ENCODE assay signal across 8 cellular contexts in the genomic region with DNA sequence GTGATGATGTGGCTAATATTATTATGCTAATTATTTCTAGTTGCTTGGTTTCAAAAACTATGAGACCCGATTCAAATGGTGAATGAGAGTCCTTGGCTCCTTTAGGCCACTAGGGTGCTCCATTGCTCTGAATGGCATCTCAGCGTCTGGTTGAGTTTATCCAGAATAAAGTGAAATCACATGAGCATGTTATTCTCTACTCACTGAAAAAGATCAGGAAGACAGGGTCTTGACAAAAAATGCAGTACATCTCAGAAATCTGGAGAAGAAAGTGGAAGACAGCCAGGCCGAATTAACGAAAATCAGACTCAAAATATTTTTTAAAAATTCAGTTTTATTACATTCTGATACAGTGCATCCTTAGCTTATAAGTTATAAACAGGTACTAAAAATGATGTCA.
DNase-seq lines count a peak whose midpoint lies in the region; ATAC-seq, FAIRE-seq and TF ChIP-seq lines count a peak whose summit lies in the region.

No MANE protein-coding gene starts in this region.

- H3K4me1 Mint-ChIP-seq in activated CD4-positive, alpha-beta T cell treated with anti-CD3 and anti-CD28 coated beads, Interleukin-2, amount 10 ng/mL, durations not matched to agents 24 days and 14 days, result no peaks in the 10 kb centered on the region
- H3K4me1 Mint-ChIP-seq in activated CD4-positive, alpha-beta T cell treated with anti-CD3 and anti-CD28 coated beads, Interleukin-2, amount 10 ng/mL, durations not matched to agents 7 days and 5 days, result no peaks in the 10 kb centered on the region
- H3K4me1 Mint-ChIP-seq in endothelial cell (ENCODE audit: unreplicated experiment), result no peaks in the 10 kb centered on the region

- no peaks in the 10 kb centered on the region for H3K9me3 Mint-ChIP-seq in activated CD4-positive, alpha-beta T cell treated with anti-CD3 and anti-CD28 coated beads, Interleukin-2, amount 10 ng/mL, durations not matched to agents 24 days and 14 days
- no peaks in the 10 kb centered on the region for H3K9me3 Mint-ChIP-seq in activated CD4-positive, alpha-beta T cell treated with anti-CD3 and anti-CD28 coated beads, Interleukin-2, amount 10 ng/mL, durations not matched to agents 7 days and 5 days
- no peaks in the 10 kb centered on the region for H3K9me3 Mint-ChIP-seq in endothelial cell (ENCODE audit: unreplicated experiment)

- H3K9me3 ChIP-seq in mucosa of descending colon, result no peaks in the 10 kb centered on the region

- H3K4me3 Mint-ChIP-seq in activated CD4-positive, alpha-beta T cell treated with anti-CD3 and anti-CD28 coated beads, Interleukin-2, amount 10 ng/mL, durations not matched to agents 24 days and 14 days, result no peak overlapping the region
- H3K4me3 Mint-ChIP-seq in activated CD4-positive, alpha-beta T cell treated with anti-CD3 and anti-CD28 coated beads, Interleukin-2, amount 10 ng/mL, durations not matched to agents 7 days and 5 days, result no peak overlapping the region
- H3K4me3 Mint-ChIP-seq in endothelial cell (ENCODE audit: unreplicated experiment), result no peak overlapping the region

- CTCF ChIA-PET in activated CD4-positive, alpha-beta T cell treated with anti-CD3 and anti-CD28 coated beads, Interleukin-2, amount 10 ng/mL, durations not matched to agents 7 days and 5 days (lab: Charles Lee), result no interaction called here

- intact Hi-C loops in activated CD4-positive, alpha-beta T cell treated with anti-CD3 and anti-CD28 coated beads, Interleukin-2, amount 10 ng/mL, durations not matched to agents 24 days and 14 days (cut with micrococcal nuclease), result loop anchor here (10.0 kb wide), 1 partner anchor 649 kb away; no protein-coding TSS in a partner anchor
- intact Hi-C loops in mucosa of descending colon (cut with DNase I, micrococcal nuclease), result loop anchor here in 1 of 2 donors (5.0 kb wide), 2 partner anchors 637 to 962 kb away; no protein-coding TSS in a partner anchor

- no peak for TF ChIP-seq POLR2A in GM12892 (IDR thresholded peaks at IDR 0.05; ENCODE audit: low read depth, low read length)

- H3K36me3 Mint-ChIP-seq in activated CD4-positive, alpha-beta T cell treated with anti-CD3 and anti-CD28 coated beads, Interleukin-2, amount 10 ng/mL, durations not matched to agents 24 days and 14 days (ENCODE audit: low read depth), result no peaks in the 10 kb centered on the region
- H3K36me3 Mint-ChIP-seq in activated CD4-positive, alpha-beta T cell treated with anti-CD3 and anti-CD28 coated beads, Interleukin-2, amount 10 ng/mL, durations not matched to agents 7 days and 5 days (ENCODE audit: low read depth), result no peaks in the 10 kb centered on the region
- H3K36me3 Mint-ChIP-seq in endothelial cell (ENCODE audit: low read depth, unreplicated experiment), result peaks cover 8% of the 10 kb centered on the region

- no peaks in the 10 kb centered on the region for H3K36me3 ChIP-seq in mucosa of descending colon (ENCODE audit: low read depth)

- H3K27ac Mint-ChIP-seq in activated CD4-positive, alpha-beta T cell treated with anti-CD3 and anti-CD28 coated beads, Interleukin-2, amount 10 ng/mL, durations not matched to agents 24 days and 14 days, result no peak overlapping the region
- no peak overlapping the region for H3K27ac Mint-ChIP-seq in activated CD4-positive, alpha-beta T cell treated with anti-CD3 and anti-CD28 coated beads, Interleukin-2, amount 10 ng/mL, durations not matched to agents 7 days and 5 days
- H3K27ac Mint-ChIP-seq in endothelial cell (ENCODE audit: unreplicated experiment), result no peak overlapping the region

- H3K4me1 ChIP-seq in mucosa of descending colon (ENCODE audit: low read depth), result no peaks in the 10 kb centered on the region

- no peak overlapping the region for H3K4me3 ChIP-seq in HL-60 (replicated peaks; ENCODE audit: insufficient read depth, low read length)
- H3K4me3 ChIP-seq in mucosa of descending colon, result no peak overlapping the region

- POLR2A ChIA-PET in activated CD4-positive, alpha-beta T cell treated with anti-CD3 and anti-CD28 coated beads, Interleukin-2, amount 10 ng/mL, durations not matched to agents 7 days and 5 days (lab: Charles Lee), result no interaction called here

- ATAC-seq in GM21528 (IDR thresholded peaks at IDR 0.05; ENCODE audit: low FRiP score, unreplicated experiment) (peak; percentile 93), mucosa of descending colon (peak; percentile 59)

- peak; percentile 61 for DNase-seq in activated CD4-positive, alpha-beta T cell treated with anti-CD3 and anti-CD28 coated beads, Interleukin-2, amount 10 ng/mL, durations not matched to agents 24 days and 14 days
- no peak for DNase-seq in activated CD4-positive, alpha-beta T cell treated with anti-CD3 and anti-CD28 coated beads, Interleukin-2, amount 10 ng/mL, durations not matched to agents 7 days and 5 days
- DNase-seq in HL-60 (ENCODE audit: low read depth in 1 of 2, low spot score in 1 of 2) (peak; percentile 15 to 70), OCI-M1 (lab: John Stamatoyannopoulos, UW) (peak; percentile 62), endothelial cell (ENCODE audit: low spot score) (peak; percentile 37), mucosa of descending colon (peak in 1 of 3 donors; percentile 59), GM12892 (ENCODE audit: insufficient read length) (no peak)

- H3K27ac ChIP-seq in HL-60 (replicated peaks), result no peak overlapping the region

- no peak for FAIRE-seq in GM12892 (lab: Jason Lieb, UNC)

- H3K27me3 Mint-ChIP-seq in activated CD4-positive, alpha-beta T cell treated with anti-CD3 and anti-CD28 coated beads, Interleukin-2, amount 10 ng/mL, durations not matched to agents 24 days and 14 days, result peaks cover 19% of the 10 kb centered on the region
- H3K27me3 Mint-ChIP-seq in activated CD4-positive, alpha-beta T cell treated with anti-CD3 and anti-CD28 coated beads, Interleukin-2, amount 10 ng/mL, durations not matched to agents 7 days and 5 days, result peaks cover 21% of the 10 kb centered on the region
- peaks cover 3% of the 10 kb centered on the region for H3K27me3 Mint-ChIP-seq in endothelial cell (ENCODE audit: unreplicated experiment)

- no peaks in the 10 kb centered on the region for H3K27me3 ChIP-seq in HL-60 (ENCODE audit: insufficient read depth, poor library complexity, severe bottlenecking)

- TF ChIP-seq CTCF in HL-60 (IDR thresholded peaks at IDR 0.05; ENCODE audit: insufficient read depth, low read length) (peak; percentile 63), endothelial cell (IDR thresholded peaks at IDR 0.05; ENCODE audit: unreplicated experiment) (peak; percentile 61), mucosa of descending colon (IDR thresholded peaks at IDR 0.05) (peak; percentile 14)

Comparison
In these comparisons a context has a peak if more than half of its experiments do, and no peak if none do; other contexts are left out.
1. DNase-seq: peak in activated CD4-positive, alpha-beta T cell treated with anti-CD3 and anti-CD28 coated beads, Interleukin-2, amount 10 ng/mL, durations not matched to agents 24 days and 14 days (single experiment), HL-60 (2 of 2), OCI-M1 (single experiment) and endothelial cell (single experiment); none in activated CD4-positive, alpha-beta T cell treated with anti-CD3 and anti-CD28 coated beads, Interleukin-2, amount 10 ng/mL, durations not matched to agents 7 days and 5 days (single experiment) and GM12892 (single experiment).
2. Peak in every context shown above with its lines, with median percentiles within 50 percentile points of each other: CTCF ChIP-seq.